In genomic region chr10:116621476-116621875, GRCh38 we compare ENCODE assay signal across 1 cellular context.
TF ChIP-seq lines count a peak whose summit lies in the region.

No MANE protein-coding gene starts in this region.

TF ChIP-seq in H1, 55 proteins besides CTCF, POLR2A, EP300 and RAD21:
- TF ChIP-seq SIRT6 (IDR thresholded peaks at IDR 0.05; ENCODE audit: low read length): no peak
- no peak for TF ChIP-seq ZNF274 (IDR thresholded peaks at IDR 0.05; ENCODE audit: borderline replicate concordance, extremely low read depth, low read length)
- no peak for TF ChIP-seq SIN3A (conservative IDR thresholded peaks at IDR 0.05 in 1 of 2, IDR thresholded peaks at IDR 0.05 in 1 of 2; ENCODE audit: low read depth in 1 of 2, low read length in 2 of 2)
- TF ChIP-seq FOSL1 (IDR thresholded peaks at IDR 0.05; ENCODE audit: insufficient read depth, low read depth, low read length): no peak
- TF ChIP-seq POLR2AphosphoS5 (IDR thresholded peaks at IDR 0.05; ENCODE audit: low read depth, low read length): no peak
- TF ChIP-seq JUND (IDR thresholded peaks at IDR 0.05; ENCODE audit: low read length): no peak
- TF ChIP-seq KDM5A (IDR thresholded peaks at IDR 0.05; ENCODE audit: low read length): no peak
- no peak for TF ChIP-seq SRF (IDR thresholded peaks at IDR 0.05; ENCODE audit: low read depth, low read length)
- no peak for TF ChIP-seq E2F6 (IDR thresholded peaks at IDR 0.05)
- TF ChIP-seq TAF1 (IDR thresholded peaks at IDR 0.05; ENCODE audit: low read depth, low read length): no peak
- TF ChIP-seq BCL11A (IDR thresholded peaks at IDR 0.05; ENCODE audit: low read depth in 2 of 2, low read length in 2 of 2): no peak
- TF ChIP-seq RXRA (IDR thresholded peaks at IDR 0.05; ENCODE audit: insufficient read depth, low read depth, low read length): no peak
- TF ChIP-seq BRCA1 (IDR thresholded peaks at IDR 0.05; ENCODE audit: low read depth, low read length): no peak
- no peak for TF ChIP-seq CHD7 (IDR thresholded peaks at IDR 0.05; ENCODE audit: insufficient replicate concordance, low read length)
- TF ChIP-seq POU5F1 (IDR thresholded peaks at IDR 0.05; ENCODE audit: low read depth, low read length): no peak
- no peak for TF ChIP-seq CBX5 (IDR thresholded peaks at IDR 0.05; ENCODE audit: low read depth, low read length)
- TF ChIP-seq ASH2L (IDR thresholded peaks at IDR 0.05; ENCODE audit: low read length): no peak
- no peak for TF ChIP-seq CHD1 (IDR thresholded peaks at IDR 0.05; ENCODE audit: low read depth, low read length)
- TF ChIP-seq MAX (IDR thresholded peaks at IDR 0.05): no peak
